Comparison of ENCODE assay signal across 1 cellular context in the genomic region with DNA sequence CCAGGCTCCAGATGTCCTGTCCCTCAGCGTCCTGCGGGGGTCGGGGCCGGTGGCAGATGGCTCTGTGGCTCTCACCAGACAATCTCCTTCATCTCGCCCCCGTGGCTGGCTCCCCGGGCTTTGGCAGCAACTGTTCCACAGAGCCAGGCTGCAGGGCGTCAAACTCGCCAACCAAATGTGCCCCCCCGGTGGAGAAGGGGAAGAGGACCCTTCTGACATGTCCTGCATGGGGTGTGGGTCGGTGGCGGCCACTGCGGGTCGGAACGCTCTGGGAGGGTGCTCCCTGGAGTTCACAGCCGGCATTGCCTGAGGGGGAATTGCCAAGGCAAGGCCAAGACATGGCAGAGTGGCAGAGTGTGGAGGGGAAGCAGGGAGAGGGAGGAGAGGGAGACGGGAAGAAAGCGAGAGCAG.
TF ChIP-seq lines count a peak whose summit lies in the region.

No MANE protein-coding gene starts in this region.

TF ChIP-seq in H1, 55 proteins besides CTCF, POLR2A, EP300 and RAD21:
- TF ChIP-seq BCL11A (IDR thresholded peaks at IDR 0.05; ENCODE audit: low read depth in 2 of 2, low read length in 2 of 2) (no peak), NANOG (IDR thresholded peaks at IDR 0.05; ENCODE audit: insufficient read depth, low read depth, low read length, poor library complexity, severe bottlenecking) (no peak), SIX5 (IDR thresholded peaks at IDR 0.05; ENCODE audit: low read depth, low read length) (no peak), SAP30 (IDR thresholded peaks at IDR 0.05; ENCODE audit: insufficient read depth, insufficient replicate concordance, low read length) (no peak), JUN (IDR thresholded peaks at IDR 0.05; ENCODE audit: low read depth, low read length) (no peak), EZH2 (IDR thresholded peaks at IDR 0.05; ENCODE audit: low read depth, low read length, severe bottlenecking) (no peak), ASH2L (IDR thresholded peaks at IDR 0.05; ENCODE audit: low read length) (no peak)
